In genomic region chr10:7561216-7561893, GRCh38 we compare ENCODE assay signal across 1 cellular context.
TF ChIP-seq lines count a peak whose summit lies in the region.

No MANE protein-coding gene starts in this region.

TF ChIP-seq in HepG2, 621 proteins besides CTCF, POLR2A, EP300 and RAD21 (continued from another document):
- TF ChIP-seq, protein P1, sequence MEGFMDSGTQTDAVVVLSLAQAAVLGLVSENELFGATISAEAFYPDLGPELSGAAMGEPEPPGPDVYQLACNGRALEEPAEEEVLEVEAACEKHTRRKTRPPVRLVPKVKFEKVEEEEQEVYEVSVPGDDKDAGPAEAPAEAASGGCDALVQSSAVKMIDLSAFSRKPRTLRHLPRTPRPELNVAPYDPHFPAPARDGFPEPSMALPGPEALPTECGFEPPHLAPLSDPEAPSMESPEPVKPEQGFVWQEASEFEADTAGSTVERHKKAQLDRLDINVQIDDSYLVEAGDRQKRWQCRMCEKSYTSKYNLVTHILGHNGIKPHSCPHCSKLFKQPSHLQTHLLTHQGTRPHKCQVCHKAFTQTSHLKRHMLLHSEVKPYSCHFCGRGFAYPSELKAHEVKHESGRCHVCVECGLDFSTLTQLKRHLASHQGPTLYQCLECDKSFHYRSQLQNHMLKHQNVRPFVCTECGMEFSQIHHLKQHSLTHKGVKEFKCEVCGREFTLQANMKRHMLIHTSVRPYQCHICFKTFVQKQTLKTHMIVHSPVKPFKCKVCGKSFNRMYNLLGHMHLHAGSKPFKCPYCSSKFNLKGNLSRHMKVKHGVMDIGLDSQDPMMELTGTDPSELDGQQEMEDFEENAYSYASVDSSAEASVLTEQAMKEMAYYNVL (CRISPR knock-in tag; IDR thresholded peaks at IDR 0.05; ENCODE audit: borderline replicate concordance), result no peak
- TF ChIP-seq ELF4 (CRISPR knock-in tag; IDR thresholded peaks at IDR 0.05; ENCODE audit: borderline replicate concordance) (no peak), KAT7 (CRISPR knock-in tag; IDR thresholded peaks at IDR 0.05; ENCODE audit: borderline replicate concordance) (no peak), PLSCR1 (CRISPR knock-in tag; IDR thresholded peaks at IDR 0.05; ENCODE audit: borderline replicate concordance) (no peak), ZNF629 (CRISPR knock-in tag; conservative IDR thresholded peaks at IDR 0.05) (no peak), KDM3A (CRISPR knock-in tag; IDR thresholded peaks at IDR 0.05; ENCODE audit: low read depth) (no peak), YY1 (IDR thresholded peaks at IDR 0.05; ENCODE audit: insufficient read depth, insufficient replicate concordance, low read depth, low read length) (no peak), ZNF569 (CRISPR knock-in tag; IDR thresholded peaks at IDR 0.05; ENCODE audit: borderline replicate concordance) (no peak), ZC3H13 (CRISPR knock-in tag; IDR thresholded peaks at IDR 0.05) (no peak), TGIF2 (CRISPR knock-in tag; IDR thresholded peaks at IDR 0.05) (no peak), XRCC5 (optimal IDR thresholded peaks at IDR 0.05; ENCODE audit: low read length) (peak; percentile 16), JDP2 (CRISPR knock-in tag; IDR thresholded peaks at IDR 0.05; ENCODE audit: borderline replicate concordance) (no peak), ZNF484 (CRISPR knock-in tag; IDR thresholded peaks at IDR 0.05; ENCODE audit: borderline replicate concordance, low read depth) (no peak), EED (CRISPR knock-in tag; IDR thresholded peaks at IDR 0.05) (no peak), MEIS1 (CRISPR knock-in tag; IDR thresholded peaks at IDR 0.05; ENCODE audit: borderline replicate concordance) (no peak), RBAK (CRISPR knock-in tag; IDR thresholded peaks at IDR 0.05) (no peak), FUBP1 (CRISPR knock-in tag; IDR thresholded peaks at IDR 0.05; ENCODE audit: borderline replicate concordance) (no peak), MXI1 (IDR thresholded peaks at IDR 0.05; ENCODE audit: borderline replicate concordance, low read depth, low read length) (no peak), POLR2AphosphoS2 (IDR thresholded peaks at IDR 0.05; ENCODE audit: low read depth, low read length) (no peak), ARID4A (CRISPR knock-in tag; IDR thresholded peaks at IDR 0.05; ENCODE audit: borderline replicate concordance) (peak; percentile 46; the same call in 1 of the 2 replicates), STAG1 (CRISPR knock-in tag; IDR thresholded peaks at IDR 0.05) (peak; percentile 21), ZSCAN25 (CRISPR knock-in tag; IDR thresholded peaks at IDR 0.05) (no peak), ARNT2 (CRISPR knock-in tag; IDR thresholded peaks at IDR 0.05; ENCODE audit: low read depth) (no peak), EEA1 (CRISPR knock-in tag; IDR thresholded peaks at IDR 0.05; ENCODE audit: borderline replicate concordance) (no peak), FOXO1 (CRISPR knock-in tag; IDR thresholded peaks at IDR 0.05) (no peak), SPEN (CRISPR knock-in tag; IDR thresholded peaks at IDR 0.05; ENCODE audit: low read depth) (peak; percentile 50; the same call in 1 of the 2 replicates), ZNF580 (CRISPR knock-in tag; IDR thresholded peaks at IDR 0.05; ENCODE audit: borderline replicate concordance, low read depth) (0 out of 2 replicates have a peak, but pooled peaks have one; percentile 23), FLYWCH1 (CRISPR knock-in tag; IDR thresholded peaks at IDR 0.05) (no peak), PREB (CRISPR knock-in tag; IDR thresholded peaks at IDR 0.05) (no peak), ADNP (CRISPR knock-in tag; IDR thresholded peaks at IDR 0.05) (no peak)
- TF ChIP-seq, protein P2, sequence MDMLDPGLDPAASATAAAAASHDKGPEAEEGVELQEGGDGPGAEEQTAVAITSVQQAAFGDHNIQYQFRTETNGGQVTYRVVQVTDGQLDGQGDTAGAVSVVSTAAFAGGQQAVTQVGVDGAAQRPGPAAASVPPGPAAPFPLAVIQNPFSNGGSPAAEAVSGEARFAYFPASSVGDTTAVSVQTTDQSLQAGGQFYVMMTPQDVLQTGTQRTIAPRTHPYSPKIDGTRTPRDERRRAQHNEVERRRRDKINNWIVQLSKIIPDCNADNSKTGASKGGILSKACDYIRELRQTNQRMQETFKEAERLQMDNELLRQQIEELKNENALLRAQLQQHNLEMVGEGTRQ (IDR thresholded peaks at IDR 0.05; ENCODE audit: low read depth, low read length), result no peak
- TF ChIP-seq, protein P2 (CRISPR knock-in tag; IDR thresholded peaks at IDR 0.05; ENCODE audit: borderline replicate concordance), result no peak
- TF ChIP-seq, protein P3, sequence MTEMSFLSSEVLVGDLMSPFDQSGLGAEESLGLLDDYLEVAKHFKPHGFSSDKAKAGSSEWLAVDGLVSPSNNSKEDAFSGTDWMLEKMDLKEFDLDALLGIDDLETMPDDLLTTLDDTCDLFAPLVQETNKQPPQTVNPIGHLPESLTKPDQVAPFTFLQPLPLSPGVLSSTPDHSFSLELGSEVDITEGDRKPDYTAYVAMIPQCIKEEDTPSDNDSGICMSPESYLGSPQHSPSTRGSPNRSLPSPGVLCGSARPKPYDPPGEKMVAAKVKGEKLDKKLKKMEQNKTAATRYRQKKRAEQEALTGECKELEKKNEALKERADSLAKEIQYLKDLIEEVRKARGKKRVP (CRISPR knock-in tag; IDR thresholded peaks at IDR 0.05), result no peak
- TF ChIP-seq, protein P4, sequence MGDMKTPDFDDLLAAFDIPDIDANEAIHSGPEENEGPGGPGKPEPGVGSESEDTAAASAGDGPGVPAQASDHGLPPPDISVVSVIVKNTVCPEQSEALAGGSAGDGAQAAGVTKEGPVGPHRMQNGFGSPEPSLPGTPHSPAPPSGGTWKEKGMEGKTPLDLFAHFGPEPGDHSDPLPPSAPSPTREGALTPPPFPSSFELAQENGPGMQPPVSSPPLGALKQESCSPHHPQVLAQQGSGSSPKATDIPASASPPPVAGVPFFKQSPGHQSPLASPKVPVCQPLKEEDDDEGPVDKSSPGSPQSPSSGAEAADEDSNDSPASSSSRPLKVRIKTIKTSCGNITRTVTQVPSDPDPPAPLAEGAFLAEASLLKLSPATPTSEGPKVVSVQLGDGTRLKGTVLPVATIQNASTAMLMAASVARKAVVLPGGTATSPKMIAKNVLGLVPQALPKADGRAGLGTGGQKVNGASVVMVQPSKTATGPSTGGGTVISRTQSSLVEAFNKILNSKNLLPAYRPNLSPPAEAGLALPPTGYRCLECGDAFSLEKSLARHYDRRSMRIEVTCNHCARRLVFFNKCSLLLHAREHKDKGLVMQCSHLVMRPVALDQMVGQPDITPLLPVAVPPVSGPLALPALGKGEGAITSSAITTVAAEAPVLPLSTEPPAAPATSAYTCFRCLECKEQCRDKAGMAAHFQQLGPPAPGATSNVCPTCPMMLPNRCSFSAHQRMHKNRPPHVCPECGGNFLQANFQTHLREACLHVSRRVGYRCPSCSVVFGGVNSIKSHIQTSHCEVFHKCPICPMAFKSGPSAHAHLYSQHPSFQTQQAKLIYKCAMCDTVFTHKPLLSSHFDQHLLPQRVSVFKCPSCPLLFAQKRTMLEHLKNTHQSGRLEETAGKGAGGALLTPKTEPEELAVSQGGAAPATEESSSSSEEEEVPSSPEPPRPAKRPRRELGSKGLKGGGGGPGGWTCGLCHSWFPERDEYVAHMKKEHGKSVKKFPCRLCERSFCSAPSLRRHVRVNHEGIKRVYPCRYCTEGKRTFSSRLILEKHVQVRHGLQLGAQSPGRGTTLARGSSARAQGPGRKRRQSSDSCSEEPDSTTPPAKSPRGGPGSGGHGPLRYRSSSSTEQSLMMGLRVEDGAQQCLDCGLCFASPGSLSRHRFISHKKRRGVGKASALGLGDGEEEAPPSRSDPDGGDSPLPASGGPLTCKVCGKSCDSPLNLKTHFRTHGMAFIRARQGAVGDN (CRISPR knock-in tag; IDR thresholded peaks at IDR 0.05), result peak; percentile 56; the same call in 1 of the 2 replicates
- TF ChIP-seq, protein P5, sequence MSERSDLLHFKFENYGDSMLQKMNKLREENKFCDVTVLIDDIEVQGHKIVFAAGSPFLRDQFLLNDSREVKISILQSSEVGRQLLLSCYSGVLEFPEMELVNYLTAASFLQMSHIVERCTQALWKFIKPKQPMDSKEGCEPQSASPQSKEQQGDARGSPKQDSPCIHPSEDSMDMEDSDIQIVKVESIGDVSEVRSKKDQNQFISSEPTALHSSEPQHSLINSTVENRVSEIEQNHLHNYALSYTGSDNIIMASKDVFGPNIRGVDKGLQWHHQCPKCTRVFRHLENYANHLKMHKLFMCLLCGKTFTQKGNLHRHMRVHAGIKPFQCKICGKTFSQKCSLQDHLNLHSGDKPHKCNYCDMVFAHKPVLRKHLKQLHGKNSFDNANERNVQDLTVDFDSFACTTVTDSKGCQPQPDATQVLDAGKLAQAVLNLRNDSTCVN (CRISPR knock-in tag; IDR thresholded peaks at IDR 0.05; ENCODE audit: borderline replicate concordance), result no peak
